Comparison of ENCODE assay signal across 9 cellular contexts in the genomic region with DNA sequence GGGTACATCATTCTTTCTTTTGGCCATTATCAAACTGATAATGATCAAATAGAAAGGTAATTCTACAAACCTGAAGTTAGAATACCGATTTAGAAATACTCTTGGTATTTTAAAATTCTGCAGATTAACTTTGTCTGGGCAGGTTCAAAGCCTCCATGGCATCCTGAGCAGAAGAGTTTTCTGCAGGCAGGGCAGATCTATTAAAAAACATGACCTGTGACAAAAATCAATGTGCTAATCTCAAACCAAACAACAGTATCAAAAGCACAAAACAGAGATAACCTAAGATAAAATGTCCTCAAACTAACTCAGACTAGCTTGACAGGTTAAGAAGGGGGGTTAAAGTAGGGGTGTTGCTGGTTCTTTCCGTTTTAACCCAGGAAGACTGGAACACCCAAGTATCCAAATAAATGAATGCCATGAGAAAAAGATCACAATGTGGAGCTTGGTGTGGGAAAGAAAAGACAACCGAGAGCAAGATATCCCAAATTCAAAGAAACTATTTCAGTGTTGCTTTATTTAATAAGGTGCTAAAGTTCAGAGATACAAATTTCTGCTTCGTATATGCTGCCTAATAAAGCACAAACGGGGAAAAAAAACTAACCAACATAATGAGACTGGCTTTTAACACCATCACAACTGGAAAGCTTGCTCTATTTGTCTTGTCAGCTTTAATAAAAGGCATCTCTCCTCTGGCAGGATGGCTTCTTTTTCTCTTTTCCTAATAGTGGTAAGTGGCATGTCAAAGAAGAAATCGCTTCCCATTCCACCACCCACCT. TPM values are rescaled to one million over a fixed set of nuclear protein-coding genes. Genes with fewer than 3 reads are reported as not detected.
DNase-seq lines count a peak whose midpoint lies in the region; ATAC-seq and TF ChIP-seq lines count a peak whose summit lies in the region.
"Had no signal": no experiment of that assay in that cellular context is flagged by ENCODE, and none has a peak within 500 bp of the region (broad histone marks: within the 10 kb centered on the region; RNA-seq: fewer than 3 reads in every experiment).

No MANE protein-coding gene starts in this region.

- H3K27me3 ChIP-seq in left lung (peaks cover 21 to 79% of the 10 kb centered on the region in 2 donors), upper lobe of left lung (peaks cover 0 to 28% (median 13%) of the 10 kb centered on the region in 4 donors)

- intact Hi-C loops in left lung (cut with DNase I) = no loop called here

- H3K9me3 ChIP-seq in left lung = no peaks in the 10 kb centered on the region
- no peaks in the 10 kb centered on the region for H3K9me3 ChIP-seq in upper lobe of left lung

- 36 to 37% methylated on average over 6 of the region's 6 CpGs for WGBS in upper lobe of left lung, 2 donors

- H3K36me3 ChIP-seq in left lung = no peaks in the 10 kb centered on the region
- H3K36me3 ChIP-seq in upper lobe of left lung = no peaks in the 10 kb centered on the region

- DNase-seq in NCI-H526 (lab: John Stamatoyannopoulos, UW) (peak; percentile 30 to 31), NCI-H526 treated with DMSO at 0.1 percent for 48 hours (lab: John Stamatoyannopoulos, UW) (no peak), cardiac fibroblast (ENCODE audit: low read depth in 2 of 2) (no peak), left lung (no peak), upper lobe of left lung (no peak), KG1 (lab: John Stamatoyannopoulos, UW) (no peak), omental fat pad (ENCODE audit: low spot score) (no peak)
- DNase-seq: NCI-H1092 treated with DMSO at 0.1 percent for 48 hours had no signal

- H3K4me1 ChIP-seq in left lung (peaks cover 0 to 43% of the 10 kb centered on the region in 2 donors), upper lobe of left lung (peaks cover 30 to 44% (median 33%) of the 10 kb centered on the region in 4 donors)

- TF ChIP-seq EP300 in upper lobe of left lung (IDR thresholded peaks at IDR 0.05) = no peak

- H3K27ac ChIP-seq in left lung (no peak overlapping the region), upper lobe of left lung (no peak overlapping the region)

- H3K4me3 ChIP-seq in cardiac fibroblast (replicated peaks in 1 of 2; ENCODE audit: low read depth in 2 of 2, low read length in 2 of 2) (peak overlapping the region; percentile 72 to 88), left lung (peak overlapping the region; percentile 49 to 53), upper lobe of left lung (peak overlapping the region in 3 of 4 donors; percentile 56 to 67 (median 58))

- no peak for TF ChIP-seq POLR2A in upper lobe of left lung (IDR thresholded peaks at IDR 0.05)

- TF ChIP-seq CTCF in cardiac fibroblast (IDR thresholded peaks at IDR 0.05; ENCODE audit: low read depth, low read length) = no peak
- TF ChIP-seq CTCF in left lung (IDR thresholded peaks at IDR 0.05) = no peak
- TF ChIP-seq CTCF in upper lobe of left lung (IDR thresholded peaks at IDR 0.05) = no peak
- no peak for TF ChIP-seq CTCF in omental fat pad (IDR thresholded peaks at IDR 0.05)

- ATAC-seq in left lung = no peak
- no peak for ATAC-seq in upper lobe of left lung (ENCODE audit: low FRiP score in 2 of 2)
- no peak for ATAC-seq in HG02870 (IDR thresholded peaks at IDR 0.05; ENCODE audit: unreplicated experiment)
- ATAC-seq in omental fat pad (ENCODE audit: low FRiP score) = no peak

RNA-seq across cellular contexts. Expression of a gene that starts 2.4 kb away (rescaled TPM):
- total RNA-seq in left lung = 10 to 100 TPM in 1 of 2 donors, 1 to 10 TPM in 1; 8.8 to 16.9 TPM
- total RNA-seq in upper lobe of left lung = 10 to 100 TPM in 2 of 6 donors, 1 to 10 TPM in 4; 4.1 to 41.9 (median 7.3) TPM
- total RNA-seq in omental fat pad = 10 to 100 TPM in 3 of 4 donors, 1 to 10 TPM in 1; 9.0 to 26.3 (median 14.0) TPM

Comparison
In these comparisons a context has a peak if more than half of its experiments do, and no peak if none do; other contexts are left out.
1. DNase-seq: peak in NCI-H526 (2 of 2); none in NCI-H526 treated with DMSO at 0.1 percent for 48 hours (single experiment), cardiac fibroblast (0 of 2), left lung (0 of 2), upper lobe of left lung (0 of 2), KG1 (single experiment) and omental fat pad (single experiment).
2. Peak in every context shown above with its lines, with median percentiles within 50 percentile points of each other: H3K4me3 ChIP-seq.